Comparison of ENCODE assay signal across 8 cellular contexts in the genomic region with DNA sequence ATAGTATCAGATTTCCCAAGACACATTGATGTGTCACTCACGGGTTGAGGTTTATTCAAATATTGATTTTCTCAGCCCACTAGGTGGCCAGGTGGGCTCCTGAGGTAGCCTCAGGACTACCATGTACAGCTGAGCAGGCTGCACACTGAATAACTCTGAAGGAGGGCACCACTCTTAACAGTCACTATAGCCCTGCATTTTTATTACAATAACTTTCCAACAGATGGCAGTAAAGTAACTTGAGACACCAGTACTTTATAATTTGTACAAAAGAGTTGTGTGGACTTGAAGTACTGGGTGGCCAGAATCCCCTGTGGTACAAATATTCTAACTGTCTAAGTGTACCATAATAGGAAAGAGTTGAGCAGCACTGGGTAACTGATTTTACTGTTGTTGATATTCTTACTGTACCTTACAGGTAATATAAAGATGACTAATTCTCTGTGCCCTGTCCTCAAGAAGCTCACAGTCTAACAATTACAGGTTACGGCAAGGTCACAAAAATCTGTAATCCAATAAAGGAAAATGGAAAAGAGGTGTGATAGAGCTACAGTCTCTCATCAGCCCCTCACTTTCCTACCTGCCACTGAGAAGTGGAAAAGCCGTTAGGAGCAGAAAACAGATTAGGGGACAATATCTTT.
DNase-seq lines count a peak whose midpoint lies in the region; ATAC-seq and TF ChIP-seq lines count a peak whose summit lies in the region.

No MANE protein-coding gene starts in this region.

- H3K4me3 ChIP-seq in fibroblast of the aortic adventitia (ENCODE audit: low read depth, low read length), result no peak overlapping the region

- peak; percentile 63 for DNase-seq in DMS53 (lab: John Stamatoyannopoulos, UW)
- peak; percentile 48 for DNase-seq in HT1080 (ENCODE audit: low read depth)
- peak; percentile 43 for DNase-seq in RPMI8226
- DNase-seq in fibroblast of the aortic adventitia (ENCODE audit: low read depth), result peak; percentile 60
- DNase-seq in progenitor cell of endocrine pancreas (ENCODE audit: low spot score, unreplicated experiment), result no peak
- no peak for DNase-seq in nucleus accumbens (lab: John Stamatoyannopoulos, UW)
- no peak for DNase-seq in amygdala (lab: John Stamatoyannopoulos, UW)

- H3K36me3 Mint-ChIP-seq in progenitor cell of endocrine pancreas (ENCODE audit: insufficient read depth), result peaks cover 6% of the 10 kb centered on the region

- no peak overlapping the region for H3K4me3 Mint-ChIP-seq in progenitor cell of endocrine pancreas (ENCODE audit: low read depth)

- no peak for ATAC-seq in GM21423 (IDR thresholded peaks at IDR 0.05; ENCODE audit: unreplicated experiment)

- no peak overlapping the region for H3K27ac Mint-ChIP-seq in progenitor cell of endocrine pancreas

- TF ChIP-seq CTCF in fibroblast of the aortic adventitia (IDR thresholded peaks at IDR 0.05; ENCODE audit: insufficient read depth, low read length) (peak; percentile 41), progenitor cell of endocrine pancreas (IDR thresholded peaks at IDR 0.05; ENCODE audit: unreplicated experiment) (peak; percentile 58)

- H3K9me3 Mint-ChIP-seq in progenitor cell of endocrine pancreas (ENCODE audit: low read depth), result no peaks in the 10 kb centered on the region

- H3K4me1 Mint-ChIP-seq in progenitor cell of endocrine pancreas (ENCODE audit: low read depth), result peaks cover 3% of the 10 kb centered on the region

- no peaks in the 10 kb centered on the region for H3K27me3 Mint-ChIP-seq in progenitor cell of endocrine pancreas

Comparison
In these comparisons a context has a peak if more than half of its experiments do, and no peak if none do; other contexts are left out.
1. DNase-seq: peak in DMS53 (single experiment), HT1080 (single experiment), RPMI8226 (single experiment) and fibroblast of the aortic adventitia (single experiment); none in progenitor cell of endocrine pancreas (single experiment), nucleus accumbens (0 of 56) and amygdala (0 of 56).